ENCODE assay signal across 9 cellular contexts in the genomic region with DNA sequence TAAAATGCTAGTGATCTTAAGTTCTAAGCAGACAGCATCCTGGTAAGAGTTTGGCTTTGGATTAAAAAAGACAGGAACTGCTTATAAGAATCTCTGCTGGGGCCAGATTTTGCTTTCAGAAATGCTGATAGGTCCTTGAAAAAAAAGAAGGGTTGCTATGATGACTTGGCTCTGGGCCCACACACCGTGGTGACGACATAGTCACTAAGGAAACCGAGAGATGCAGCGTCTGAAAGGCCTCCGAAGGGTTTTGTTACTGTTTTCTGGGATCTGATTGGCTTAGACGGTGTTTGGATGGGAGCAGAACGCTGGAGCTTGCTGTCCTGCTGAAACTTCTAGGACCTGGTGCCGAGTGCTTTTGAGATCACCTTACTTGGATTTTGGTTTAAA. TPM values are rescaled to one million over a fixed set of nuclear protein-coding genes. Genes with fewer than 3 reads are reported as not detected.
DNase-seq lines count a peak whose midpoint lies in the region; ATAC-seq, FAIRE-seq and TF ChIP-seq lines count a peak whose summit lies in the region.
"Had no signal": no experiment of that assay in that cellular context is flagged by ENCODE, and none has a peak within 500 bp of the region (broad histone marks: within the 10 kb centered on the region; RNA-seq: fewer than 3 reads in every experiment).

No MANE protein-coding gene starts in this region.

- H3K4me2 ChIP-seq in Karpas-422 (ENCODE audit: low read depth, low read length, poor library complexity, severe bottlenecking) = peak overlapping the region; percentile 44

- no peaks in the 10 kb centered on the region for H3K9me2 ChIP-seq in Karpas-422 (replicated peaks; ENCODE audit: insufficient read depth, low read length)

- FAIRE-seq in small intestine (lab: Jason Lieb, UNC) = no peak
- FAIRE-seq: A204.1 had no signal

- ATAC-seq in HG02623 (IDR thresholded peaks at IDR 0.05; ENCODE audit: unreplicated experiment) = no peak

- H3K27me3 ChIP-seq in Karpas-422 (ENCODE audit: low read length) (no peaks in the 10 kb centered on the region), small intestine (ENCODE audit: control insufficient read depth in 2 of 2, insufficient read depth in 2 of 2, low read length in 2 of 2) (no peaks in the 10 kb centered on the region)

- peak; percentile 65 to 78 for DNase-seq in NCI-H2081 (lab: John Stamatoyannopoulos, UW)
- no peak for DNase-seq in NCI-H2081 treated with DMSO at 0.1 percent for 48 hours (lab: John Stamatoyannopoulos, UW)
- DNase-seq in Karpas-422 = peak; percentile 77
- peak; percentile 55 to 97 (median 84) for DNase-seq in T-helper 2 cell
- peak; percentile 90 for DNase-seq in astrocyte of the cerebellum (ENCODE audit: low read depth)
- peak; percentile 66 for DNase-seq in iPS-NIHi11 (ENCODE audit: low spot score)
- peak; percentile 67 for DNase-seq in small intestine

- H3K79me2 ChIP-seq in Karpas-422 (ENCODE audit: low read length) = peaks cover 93% of the 10 kb centered on the region

- no peaks in the 10 kb centered on the region for H4K20me1 ChIP-seq in Karpas-422 (ENCODE audit: insufficient read depth, low read depth, low read length)

- no peak overlapping the region for H2AFZ ChIP-seq in Karpas-422 (ENCODE audit: low read length)

- TF ChIP-seq CTCF in astrocyte of the cerebellum (IDR thresholded peaks at IDR 0.05; ENCODE audit: low read depth, low read length, missing control alignments) = no peak

- H3K36me3 ChIP-seq in Karpas-422 (ENCODE audit: insufficient read depth, low read length) (peaks cover 6% of the 10 kb centered on the region; the same call in 1 of the 2 replicates), small intestine (ENCODE audit: control insufficient read depth in 2 of 2, insufficient read depth in 2 of 2, low read length in 2 of 2) (no peaks in the 10 kb centered on the region)

- in situ Hi-C loops in astrocyte of the cerebellum (cut with HindIII; ENCODE audit: low sequenced_read_pairs) = no loop called here

- H3K27ac ChIP-seq in Karpas-422 (ENCODE audit: low read length) = no peak overlapping the region
- H3K27ac ChIP-seq in small intestine (ENCODE audit: low read depth in 1 of 2, low read length in 1 of 2) = peak overlapping the region; percentile 66 to 86

- WGBS in small intestine, 3 donors = 9 to 34% (median 33%) methylated on average over 8 of the region's 8 CpGs

- H3K9me3 ChIP-seq in Karpas-422 (ENCODE audit: low read length) = no peaks in the 10 kb centered on the region
- H3K9me3 ChIP-seq in small intestine (ENCODE audit: control insufficient read depth, low read depth) = no peaks in the 10 kb centered on the region

- H3K9ac ChIP-seq in Karpas-422 (ENCODE audit: low read length) = no peak overlapping the region

- H3K4me3 ChIP-seq in Karpas-422 (ENCODE audit: low read length) (0 out of 2 replicates have a peak overlapping the region, but pooled peaks have one; percentile 13), astrocyte of the cerebellum (ENCODE audit: low read depth, low read length) (no peak overlapping the region), small intestine (ENCODE audit: low read depth in 1 of 2, low read length in 2 of 2) (no peak overlapping the region)

- H3K4me1 ChIP-seq in Karpas-422 (ENCODE audit: low read length) (peaks cover 19% of the 10 kb centered on the region), small intestine (ENCODE audit: control insufficient read depth in 2 of 2, insufficient read depth in 1 of 2, low read depth in 1 of 2, low read length in 1 of 2) (peaks cover 0 to 3% of the 10 kb centered on the region in 2 donors)

RNA-seq across cellular contexts. Expression of a gene that starts 8.4 kb away (rescaled TPM):
- 72.2 and 83.3 TPM in 2 replicates for total RNA-seq in Karpas-422 (2014; rRNA removed; shearing (Covaris generic); ENCODE audit: low replicate concordance)
- polyA plus RNA-seq in small intestine = 10 to 100 TPM in 2 of 3 donors, 1 to 10 TPM in 1; 4.5 to 31.6 (median 17.9) TPM

RNA-seq across cellular contexts. Expression of a gene that starts 33.4 kb away (rescaled TPM):
- not detected in 2 replicates for total RNA-seq in Karpas-422 (2014; rRNA removed; shearing (Covaris generic); ENCODE audit: low replicate concordance)
- polyA plus RNA-seq in small intestine = under 1 TPM in 1 of 3 donors, not detected in 2; 0.36 TPM
